In genomic region chr5:160092519-160092918, GRCh38 we compare ENCODE assay signal across 15 cellular contexts.
"Had no signal": no experiment of that assay in that cellular context is flagged by ENCODE, and none has a peak within 500 bp of the region (broad histone marks: within the 10 kb centered on the region; RNA-seq: fewer than 3 reads in every experiment).

No MANE protein-coding gene starts in this region.

- H3K27ac ChIP-seq: body of pancreas, foreskin keratinocyte, heart left ventricle, left lung, sigmoid colon had no signal

- ATAC-seq: body of pancreas, foreskin keratinocyte, heart left ventricle, left lung had no signal

- H3K4me3 ChIP-seq: body of pancreas, heart left ventricle, left lung, sigmoid colon had no signal

- H3K4me3 Mint-ChIP-seq: activated naive CD4-positive, alpha-beta T cell treated with anti-CD3 and anti-CD28 coated beads, Interleukin-2, amount 10 ng/mL, durations not matched to agents 7 days and 5 days; memory B cell; nephron; stimulated activated naive B cell treated with anti-CD40 and anti-IgM and Interleukin-4, amounts not matched to agents 10 μg/mL and 1 μg/mL and 100 μg/mL, for 72 hours had no signal

- H3K4me1 ChIP-seq: body of pancreas, foreskin keratinocyte had no signal

- DNase-seq: activated CD4-positive, alpha-beta T cell treated with anti-CD3 and anti-CD28 coated beads for 48 hours; activated naive CD4-positive, alpha-beta T cell treated with anti-CD3 and anti-CD28 coated beads, Interleukin-2, amount 10 ng/mL, durations not matched to agents 7 days and 5 days; activated T-cell treated with anti-CD3 and anti-CD28 coated beads for 4 hours; body of pancreas; cerebellar nuclear complex; foreskin keratinocyte; heart left ventricle; left lung; sigmoid colon; stimulated activated CD4-positive, alpha-beta T cell treated with anti-CD3 and anti-CD28 coated beads, Interleukin-2, amount 100 ng/mL, for 24 hours; stimulated activated naive B cell treated with anti-CD40 and anti-IgM and Interleukin-4, amounts not matched to agents 10 μg/mL and 1 μg/mL and 100 μg/mL, for 72 hours; trophoblast cell had no signal

- H3K4me1 Mint-ChIP-seq: memory B cell had no signal

- H3K27ac Mint-ChIP-seq: activated naive CD4-positive, alpha-beta T cell treated with anti-CD3 and anti-CD28 coated beads, Interleukin-2, amount 10 ng/mL, durations not matched to agents 7 days and 5 days; activated T-helper 2 cell treated with anti-CD3 and anti-CD28 coated beads, Interferon-gamma antibody, Interleukin-2, Interleukin-4, amounts not matched to agents 10 μg/mL and 5 μg/mL and 100 μg/mL, durations not matched to agents 14 hours and 24 hours and 36 hours; memory B cell; stimulated activated naive B cell treated with anti-CD40 and anti-IgM and Interleukin-4, amounts not matched to agents 10 μg/mL and 1 μg/mL and 100 μg/mL, for 72 hours had no signal

- H3K9me3 ChIP-seq: body of pancreas, heart left ventricle, left lung, sigmoid colon had no signal

- H3K27me3 Mint-ChIP-seq: activated naive CD4-positive, alpha-beta T cell treated with anti-CD3 and anti-CD28 coated beads, Interleukin-2, amount 10 ng/mL, durations not matched to agents 7 days and 5 days; memory B cell; stimulated activated naive B cell treated with anti-CD40 and anti-IgM and Interleukin-4, amounts not matched to agents 10 μg/mL and 1 μg/mL and 100 μg/mL, for 72 hours had no signal

- H3K9me3 Mint-ChIP-seq: activated naive CD4-positive, alpha-beta T cell treated with anti-CD3 and anti-CD28 coated beads, Interleukin-2, amount 10 ng/mL, durations not matched to agents 7 days and 5 days; activated T-helper 2 cell treated with anti-CD3 and anti-CD28 coated beads, Interferon-gamma antibody, Interleukin-2, Interleukin-4, amounts not matched to agents 10 μg/mL and 5 μg/mL and 100 μg/mL, durations not matched to agents 14 hours and 24 hours and 36 hours; memory B cell; nephron; stimulated activated naive B cell treated with anti-CD40 and anti-IgM and Interleukin-4, amounts not matched to agents 10 μg/mL and 1 μg/mL and 100 μg/mL, for 72 hours had no signal

- H3K27me3 ChIP-seq: body of pancreas, foreskin keratinocyte, heart left ventricle, left lung, sigmoid colon had no signal
